16 cellular contexts compared by ENCODE assay signal in the genomic region with DNA sequence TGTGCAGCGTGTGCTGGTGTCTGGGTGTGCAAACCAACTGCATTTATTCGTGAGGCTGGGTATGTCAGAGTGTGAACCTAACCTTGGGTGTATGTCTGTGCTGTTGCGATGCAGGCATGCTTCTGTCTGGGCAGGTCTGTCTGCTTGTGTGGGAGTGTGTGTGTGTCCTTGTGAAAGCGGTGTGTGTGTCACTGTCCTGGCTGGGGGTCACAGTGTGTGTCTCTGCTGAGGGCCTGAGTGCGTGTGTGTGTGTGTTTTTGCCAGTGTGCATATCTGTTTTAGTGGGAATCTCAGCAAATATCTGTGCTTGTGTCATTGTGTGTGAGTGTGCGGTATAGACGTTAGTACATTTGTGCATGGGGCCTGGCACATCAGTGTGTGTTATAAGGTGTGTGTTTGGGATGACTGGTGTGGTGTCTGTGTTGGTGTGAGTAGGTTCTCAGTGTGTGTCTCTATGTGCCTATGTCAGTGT.
A peak's percentile ranks its signal among the peaks of the same experiment; 100 is the strongest.
DNase-seq lines count a peak whose midpoint lies in the region; ATAC-seq and TF ChIP-seq lines count a peak whose summit lies in the region.
"Had no signal": no experiment of that assay in that cellular context is flagged by ENCODE, and none has a peak within 500 bp of the region (broad histone marks: within the 10 kb centered on the region; RNA-seq: fewer than 3 reads in every experiment).

No MANE protein-coding gene starts in this region.

- TF ChIP-seq CTCF in GM10248 (IDR thresholded peaks at IDR 0.05; ENCODE audit: control extremely low read depth, extremely low read depth, low read depth, missing control alignments): no peak

- CTCF ChIA-PET in GM10248 (lab: Yijun Ruan, JAX): no interaction called here

- POLR2A ChIA-PET in GM10248 (lab: Yijun Ruan, JAX): no interaction called here

- no peaks in the 10 kb centered on the region for H3K27me3 ChIP-seq in layer of hippocampus (ENCODE audit: control insufficient read depth, insufficient read depth, low read length)
- H3K27me3 ChIP-seq: Peyer's patch had no signal

- no peak for ATAC-seq in GM21367 (IDR thresholded peaks at IDR 0.05; ENCODE audit: unreplicated experiment)

- peak; percentile 5 for DNase-seq in GM10248 (ENCODE audit: extremely low spot score)
- DNase-seq in substantia nigra (lab: John Stamatoyannopoulos, UW): no peak
- DNase-seq in DMS79 treated with DMSO at 0.1 percent for 48 hours (lab: John Stamatoyannopoulos, UW): no peak
- DNase-seq in stimulated activated CD4-positive, alpha-beta T cell treated with anti-CD3 and anti-CD28 coated beads, Interleukin-2, amount 100 ng/mL, for 24 hours: no peak
- DNase-seq: Caco-2; CD4-positive, CD25-positive, alpha-beta regulatory T cell; Kasumi-1; MM.1S; NCI-H1092 treated with DMSO at 0.1 percent for 48 hours; NCI-H2081 treated with DMSO at 0.1 percent for 48 hours; NCI-H524; Peyer's patch; Right ventricle myocardium superior had no signal

- peak overlapping the region; percentile 35 for H3K27ac ChIP-seq in angular gyrus (ENCODE audit: low read depth, low read length)
- H3K27ac ChIP-seq in layer of hippocampus (ENCODE audit: low read depth, low read length): peak overlapping the region; percentile 77
- H3K27ac ChIP-seq in substantia nigra (ENCODE audit: low read depth, low read length, poor library complexity, severe bottlenecking): peak overlapping the region; percentile 78
- H3K27ac ChIP-seq: Peyer's patch had no signal
